15 cellular contexts compared by ENCODE assay signal in the genomic region with DNA sequence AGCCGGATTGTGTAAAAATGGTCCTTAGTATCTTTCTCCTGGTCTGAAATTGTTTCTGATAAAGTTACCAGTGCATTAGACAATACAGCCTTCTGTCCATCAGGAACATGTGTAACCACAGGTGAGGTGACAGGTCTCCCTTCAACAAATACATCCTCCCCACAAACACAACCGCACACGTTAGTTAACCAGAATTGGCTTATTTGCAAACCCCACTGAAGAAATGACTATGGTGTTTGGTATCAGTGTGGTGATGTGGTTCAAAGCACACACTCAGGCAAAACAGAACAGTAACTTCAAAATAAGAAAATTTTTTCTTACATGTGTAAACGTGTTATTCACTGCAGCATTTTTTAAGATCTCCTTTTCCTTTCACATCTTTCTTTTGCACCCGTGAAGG.
A peak's percentile ranks its signal among the peaks of the same experiment; 100 is the strongest.
DNase-seq lines count a peak whose midpoint lies in the region; ATAC-seq and TF ChIP-seq lines count a peak whose summit lies in the region.
"Had no signal": no experiment of that assay in that cellular context is flagged by ENCODE, and none has a peak within 500 bp of the region (broad histone marks: within the 10 kb centered on the region; RNA-seq: fewer than 3 reads in every experiment).

No MANE protein-coding gene starts in this region.

- H3K79me2 ChIP-seq in MM.1S (ENCODE audit: low read length) = no peaks in the 10 kb centered on the region

- DNase-seq in SK-N-MC (ENCODE audit: low read depth, low spot score) (no peak), MM.1S (no peak), dermis blood vessel endothelial cell (no peak)
- DNase-seq in activated CD8-positive, alpha-beta memory T cell treated with anti-CD3 and anti-CD28 coated beads for 24 hours = no peak
- DNase-seq in activated CD4-positive, alpha-beta T cell treated with anti-CD3 and anti-CD28 coated beads for 48 hours = no peak
- DNase-seq: activated CD4-positive, alpha-beta T cell treated with anti-CD3 and anti-CD28 coated beads, Interleukin-2, amount 50 U/mL, for 48 hours; activated naive CD8-positive, alpha-beta T cell treated with anti-CD3 and anti-CD28 coated beads, Interleukin-2, amount 10 ng/mL, durations not matched to agents 7 days and 5 days; AML-193; NCI-H1092 treated with DMSO at 0.1 percent for 48 hours; transverse colon had no signal

- no peaks in the 10 kb centered on the region for H3K27me3 ChIP-seq in MM.1S (replicated peaks; ENCODE audit: insufficient read depth, low read length)
- H3K27me3 ChIP-seq: transverse colon had no signal

- peak overlapping the region; percentile 69 for H3K27ac ChIP-seq in SK-N-MC
- H3K27ac ChIP-seq in MM.1S (ENCODE audit: low read length) = no peak overlapping the region
- H3K27ac ChIP-seq: coronary artery, transverse colon had no signal

- H3K36me3 ChIP-seq in SK-N-MC (ENCODE audit: insufficient read depth, low read length) (no peaks in the 10 kb centered on the region), MM.1S (replicated peaks; ENCODE audit: insufficient read depth, low read length) (no peaks in the 10 kb centered on the region)
- H3K36me3 ChIP-seq: transverse colon had no signal

- H3K9me3 ChIP-seq in SK-N-MC (ENCODE audit: low read depth, low read length) = no peaks in the 10 kb centered on the region
- no peaks in the 10 kb centered on the region for H3K9me3 ChIP-seq in MM.1S (replicated peaks; ENCODE audit: insufficient read depth, low read length)
- H3K9me3 ChIP-seq: transverse colon had no signal

- no peaks in the 10 kb centered on the region for H4K20me1 ChIP-seq in MM.1S (ENCODE audit: insufficient read depth, low read length)

- H3K4me1 ChIP-seq in MM.1S (ENCODE audit: low read length) = no peaks in the 10 kb centered on the region
- H3K4me1 ChIP-seq: transverse colon had no signal

- no peak overlapping the region for H3K4me3 ChIP-seq in SK-N-MC
- H3K4me3 ChIP-seq in MM.1S (ENCODE audit: low read length) = no peak overlapping the region
- H3K4me3 ChIP-seq: coronary artery, transverse colon had no signal

- H3F3A ChIP-seq in MM.1S (ENCODE audit: insufficient read depth, low read length) = no peaks in the 10 kb centered on the region

- no peaks in the 10 kb centered on the region for H3K9me2 ChIP-seq in MM.1S (replicated peaks; ENCODE audit: insufficient read depth, low read length)

- no peak for TF ChIP-seq CTCF in MM.1S (IDR thresholded peaks at IDR 0.05; ENCODE audit: low read length)

- H3K4me2 ChIP-seq in MM.1S (ENCODE audit: low read depth, low read length) = no peak overlapping the region

- H3K9ac ChIP-seq in SK-N-MC (ENCODE audit: insufficient read length) (no peak overlapping the region), MM.1S (ENCODE audit: low read length) (no peak overlapping the region)

- H2AFZ ChIP-seq in MM.1S (ENCODE audit: low read length) = no peak overlapping the region

- ATAC-seq in GM18502 (IDR thresholded peaks at IDR 0.05; ENCODE audit: poor library complexity, unreplicated experiment) (peak; percentile 99), GM21423 (IDR thresholded peaks at IDR 0.05; ENCODE audit: unreplicated experiment) (peak; percentile 94), HG03095 (IDR thresholded peaks at IDR 0.05; ENCODE audit: unreplicated experiment) (peak; percentile 70)
- ATAC-seq: sciatic nerve had no signal
